1 cellular context compared by ENCODE assay signal in the genomic region with DNA sequence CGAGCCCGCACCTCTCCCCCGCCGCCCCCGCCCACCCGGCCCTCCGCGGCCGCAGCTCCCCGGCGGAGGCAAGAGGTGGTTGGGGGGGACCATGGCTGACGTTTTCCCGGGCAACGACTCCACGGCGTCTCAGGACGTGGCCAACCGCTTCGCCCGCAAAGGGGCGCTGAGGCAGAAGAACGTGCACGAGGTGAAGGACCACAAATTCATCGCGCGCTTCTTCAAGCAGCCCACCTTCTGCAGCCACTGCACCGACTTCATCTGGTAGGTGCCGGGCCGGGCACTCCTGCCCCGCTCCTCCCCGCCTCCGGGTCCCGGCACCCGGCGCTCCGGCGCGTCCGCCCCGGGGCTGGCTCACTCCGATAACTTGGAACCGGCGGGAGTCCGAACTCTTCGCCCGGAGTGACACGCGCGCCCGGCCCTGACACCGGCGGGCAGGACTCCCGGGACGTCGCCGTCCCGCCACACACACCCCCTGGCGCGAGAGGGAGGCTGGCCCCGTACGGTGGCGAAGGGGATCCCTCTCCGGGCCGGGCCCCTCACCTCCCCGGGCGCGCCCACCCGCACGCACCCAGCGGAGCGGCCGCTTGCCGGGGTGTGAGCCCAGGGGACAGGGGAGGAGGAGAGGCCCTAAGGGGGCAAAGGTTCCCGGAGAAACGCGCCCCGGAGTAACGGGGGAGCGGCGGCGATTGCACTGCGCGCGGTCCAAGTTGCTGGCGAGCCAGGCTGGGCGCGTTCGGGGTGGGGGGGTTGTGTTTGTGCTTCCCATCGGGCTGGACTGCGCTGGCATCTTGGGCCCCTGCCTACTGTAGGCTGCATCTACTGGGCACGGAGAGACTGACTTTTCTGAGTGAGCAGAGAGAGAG.
TF ChIP-seq lines count a peak whose summit lies in the region.

No MANE protein-coding gene starts in this region.

TF ChIP-seq in HEK293, 187 proteins besides CTCF, POLR2A, EP300 and RAD21 (continued from another document and continues in another):
- TF ChIP-seq KLF16 (tag by site-specific recombination; IDR thresholded peaks at IDR 0.05) (peak; percentile 11), ZIC2 (tag by site-specific recombination; IDR thresholded peaks at IDR 0.05) (peak; percentile 96), SP3 (tag by site-specific recombination; IDR thresholded peaks at IDR 0.05) (peak; percentile 11; the same call in 1 of the 2 replicates), ZNF354C (tag by site-specific recombination; IDR thresholded peaks at IDR 0.05; ENCODE audit: borderline replicate concordance, low read depth) (no peak), KLF8 (tag by site-specific recombination; IDR thresholded peaks at IDR 0.05) (peak; percentile 53; the same call in 1 of the 2 replicates), ZBTB7A (tag by site-specific recombination; IDR thresholded peaks at IDR 0.05; ENCODE audit: low read depth) (0 out of 2 replicates have a peak, but pooled peaks have one; percentile 15), ZNF48 (tag by site-specific recombination; IDR thresholded peaks at IDR 0.05) (no peak), ZNF677 (tag by site-specific recombination; IDR thresholded peaks at IDR 0.05) (no peak), ZBTB17 (tag by site-specific recombination; IDR thresholded peaks at IDR 0.05) (peak; percentile 76; the same call in 1 of the 2 replicates), MZF1 (tag by site-specific recombination; IDR thresholded peaks at IDR 0.05; ENCODE audit: borderline replicate concordance) (peak; percentile 20; the same call in 1 of the 2 replicates), ZNF202 (tag by site-specific recombination; IDR thresholded peaks at IDR 0.05; ENCODE audit: borderline replicate concordance) (0 out of 2 replicates have a peak, but pooled peaks have one; percentile 26), GLIS1 (tag by site-specific recombination; IDR thresholded peaks at IDR 0.05) (peak; percentile 92), ZNF629 (tag by site-specific recombination; IDR thresholded peaks at IDR 0.05) (0 out of 2 replicates have a peak, but pooled peaks have one; percentile 18), ZNF2 (tag by site-specific recombination; IDR thresholded peaks at IDR 0.05) (peak; percentile 54; the same call in 1 of the 2 replicates), ZNF132 (tag by site-specific recombination; IDR thresholded peaks at IDR 0.05; ENCODE audit: borderline replicate concordance) (no peak), YY1 (tag by site-specific recombination; IDR thresholded peaks at IDR 0.05) (peak; percentile 46; the same call in 1 of the 2 replicates), ZFP37 (tag by site-specific recombination; IDR thresholded peaks at IDR 0.05) (peak; percentile 54; the same call in 1 of the 2 replicates), ZNF600 (tag by site-specific recombination; IDR thresholded peaks at IDR 0.05) (peak; percentile 55), GLIS2 (tag by site-specific recombination; IDR thresholded peaks at IDR 0.05) (peak; percentile 98), REPIN1 (tag by site-specific recombination; IDR thresholded peaks at IDR 0.05; ENCODE audit: low read depth) (peak; percentile 23; the same call in 1 of the 2 replicates), ZNF394 (tag by site-specific recombination; IDR thresholded peaks at IDR 0.05; ENCODE audit: borderline replicate concordance) (no peak), ZBTB20 (tag by site-specific recombination; IDR thresholded peaks at IDR 0.05) (peak; percentile 82), ZNF335 (tag by site-specific recombination; conservative IDR thresholded peaks at IDR 0.05) (peak; percentile 67), GLI4 (tag by site-specific recombination; IDR thresholded peaks at IDR 0.05) (peak; percentile 19; the same call in 1 of the 2 replicates), KLF9 (tag by site-specific recombination; IDR thresholded peaks at IDR 0.05; ENCODE audit: low read depth) (peak; percentile 77), ZNF530 (tag by site-specific recombination; IDR thresholded peaks at IDR 0.05; ENCODE audit: low read depth) (no peak), ZNF10 (tag by site-specific recombination; IDR thresholded peaks at IDR 0.05) (peak; percentile 38; the same call in 1 of the 2 replicates), ZEB2 (tag by site-specific recombination; IDR thresholded peaks at IDR 0.05) (peak; percentile 54), ZXDB (tag by site-specific recombination; IDR thresholded peaks at IDR 0.05) (peak; percentile 90), ZSCAN23 (tag by site-specific recombination; IDR thresholded peaks at IDR 0.05) (0 out of 2 replicates have a peak, but pooled peaks have one; percentile 22), YY2 (tag by site-specific recombination; IDR thresholded peaks at IDR 0.05) (no peak), KLF10 (tag by site-specific recombination; IDR thresholded peaks at IDR 0.05) (peak; percentile 79), ZNF660 (tag by site-specific recombination; IDR thresholded peaks at IDR 0.05) (0 out of 2 replicates have a peak, but pooled peaks have one; percentile 10), ZFHX2 (tag by site-specific recombination; conservative IDR thresholded peaks at IDR 0.05) (peak; percentile 12; the same call in 1 of the 2 replicates), ZNF274 (IDR thresholded peaks at IDR 0.05; ENCODE audit: low read length) (no peak), ZNF274 (tag by site-specific recombination; IDR thresholded peaks at IDR 0.05; ENCODE audit: borderline replicate concordance) (no peak), SP7 (tag by site-specific recombination; IDR thresholded peaks at IDR 0.05) (peak; percentile 48; the same call in 1 of the 2 replicates), ZNF324 (tag by site-specific recombination; IDR thresholded peaks at IDR 0.05) (0 out of 2 replicates have a peak, but pooled peaks have one; percentile 42), ZNF561 (tag by site-specific recombination; IDR thresholded peaks at IDR 0.05; ENCODE audit: borderline replicate concordance) (peak; percentile 53; the same call in 1 of the 2 replicates)
- TF ChIP-seq, protein P1, sequence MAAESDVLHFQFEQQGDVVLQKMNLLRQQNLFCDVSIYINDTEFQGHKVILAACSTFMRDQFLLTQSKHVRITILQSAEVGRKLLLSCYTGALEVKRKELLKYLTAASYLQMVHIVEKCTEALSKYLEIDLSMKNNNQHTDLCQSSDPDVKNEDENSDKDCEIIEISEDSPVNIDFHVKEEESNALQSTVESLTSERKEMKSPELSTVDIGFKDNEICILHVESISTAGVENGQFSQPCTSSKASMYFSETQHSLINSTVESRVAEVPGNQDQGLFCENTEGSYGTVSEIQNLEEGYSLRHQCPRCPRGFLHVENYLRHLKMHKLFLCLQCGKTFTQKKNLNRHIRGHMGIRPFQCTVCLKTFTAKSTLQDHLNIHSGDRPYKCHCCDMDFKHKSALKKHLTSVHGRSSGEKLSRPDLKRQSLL (tag by site-specific recombination; IDR thresholded peaks at IDR 0.05) = 0 out of 2 replicates have a peak, but pooled peaks have one; percentile 5
- TF ChIP-seq, protein P2, sequence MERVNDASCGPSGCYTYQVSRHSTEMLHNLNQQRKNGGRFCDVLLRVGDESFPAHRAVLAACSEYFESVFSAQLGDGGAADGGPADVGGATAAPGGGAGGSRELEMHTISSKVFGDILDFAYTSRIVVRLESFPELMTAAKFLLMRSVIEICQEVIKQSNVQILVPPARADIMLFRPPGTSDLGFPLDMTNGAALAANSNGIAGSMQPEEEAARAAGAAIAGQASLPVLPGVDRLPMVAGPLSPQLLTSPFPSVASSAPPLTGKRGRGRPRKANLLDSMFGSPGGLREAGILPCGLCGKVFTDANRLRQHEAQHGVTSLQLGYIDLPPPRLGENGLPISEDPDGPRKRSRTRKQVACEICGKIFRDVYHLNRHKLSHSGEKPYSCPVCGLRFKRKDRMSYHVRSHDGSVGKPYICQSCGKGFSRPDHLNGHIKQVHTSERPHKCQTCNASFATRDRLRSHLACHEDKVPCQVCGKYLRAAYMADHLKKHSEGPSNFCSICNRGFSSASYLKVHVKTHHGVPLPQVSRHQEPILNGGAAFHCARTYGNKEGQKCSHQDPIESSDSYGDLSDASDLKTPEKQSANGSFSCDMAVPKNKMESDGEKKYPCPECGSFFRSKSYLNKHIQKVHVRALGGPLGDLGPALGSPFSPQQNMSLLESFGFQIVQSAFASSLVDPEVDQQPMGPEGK (tag by site-specific recombination; IDR thresholded peaks at IDR 0.05) = peak; percentile 62; the same call in 1 of the 2 replicates
- TF ChIP-seq, protein P3, sequence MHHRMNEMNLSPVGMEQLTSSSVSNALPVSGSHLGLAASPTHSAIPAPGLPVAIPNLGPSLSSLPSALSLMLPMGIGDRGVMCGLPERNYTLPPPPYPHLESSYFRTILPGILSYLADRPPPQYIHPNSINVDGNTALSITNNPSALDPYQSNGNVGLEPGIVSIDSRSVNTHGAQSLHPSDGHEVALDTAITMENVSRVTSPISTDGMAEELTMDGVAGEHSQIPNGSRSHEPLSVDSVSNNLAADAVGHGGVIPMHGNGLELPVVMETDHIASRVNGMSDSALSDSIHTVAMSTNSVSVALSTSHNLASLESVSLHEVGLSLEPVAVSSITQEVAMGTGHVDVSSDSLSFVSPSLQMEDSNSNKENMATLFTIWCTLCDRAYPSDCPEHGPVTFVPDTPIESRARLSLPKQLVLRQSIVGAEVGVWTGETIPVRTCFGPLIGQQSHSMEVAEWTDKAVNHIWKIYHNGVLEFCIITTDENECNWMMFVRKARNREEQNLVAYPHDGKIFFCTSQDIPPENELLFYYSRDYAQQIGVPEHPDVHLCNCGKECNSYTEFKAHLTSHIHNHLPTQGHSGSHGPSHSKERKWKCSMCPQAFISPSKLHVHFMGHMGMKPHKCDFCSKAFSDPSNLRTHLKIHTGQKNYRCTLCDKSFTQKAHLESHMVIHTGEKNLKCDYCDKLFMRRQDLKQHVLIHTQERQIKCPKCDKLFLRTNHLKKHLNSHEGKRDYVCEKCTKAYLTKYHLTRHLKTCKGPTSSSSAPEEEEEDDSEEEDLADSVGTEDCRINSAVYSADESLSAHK (tag by site-specific recombination; IDR thresholded peaks at IDR 0.05) = peak; percentile 76; the same call in 1 of the 2 replicates
- TF ChIP-seq, protein P4, sequence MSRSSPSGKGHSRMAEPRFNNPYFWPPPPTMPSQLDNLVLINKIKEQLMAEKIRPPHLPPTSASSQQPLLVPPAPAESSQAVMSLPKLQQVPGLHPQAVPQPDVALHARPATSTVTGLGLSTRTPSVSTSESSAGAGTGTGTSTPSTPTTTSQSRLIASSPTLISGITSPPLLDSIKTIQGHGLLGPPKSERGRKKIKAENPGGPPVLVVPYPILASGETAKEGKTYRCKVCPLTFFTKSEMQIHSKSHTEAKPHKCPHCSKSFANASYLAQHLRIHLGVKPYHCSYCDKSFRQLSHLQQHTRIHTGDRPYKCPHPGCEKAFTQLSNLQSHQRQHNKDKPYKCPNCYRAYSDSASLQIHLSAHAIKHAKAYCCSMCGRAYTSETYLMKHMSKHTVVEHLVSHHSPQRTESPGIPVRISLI (tag by site-specific recombination; IDR thresholded peaks at IDR 0.05) = no peak
- TF ChIP-seq, protein P5, sequence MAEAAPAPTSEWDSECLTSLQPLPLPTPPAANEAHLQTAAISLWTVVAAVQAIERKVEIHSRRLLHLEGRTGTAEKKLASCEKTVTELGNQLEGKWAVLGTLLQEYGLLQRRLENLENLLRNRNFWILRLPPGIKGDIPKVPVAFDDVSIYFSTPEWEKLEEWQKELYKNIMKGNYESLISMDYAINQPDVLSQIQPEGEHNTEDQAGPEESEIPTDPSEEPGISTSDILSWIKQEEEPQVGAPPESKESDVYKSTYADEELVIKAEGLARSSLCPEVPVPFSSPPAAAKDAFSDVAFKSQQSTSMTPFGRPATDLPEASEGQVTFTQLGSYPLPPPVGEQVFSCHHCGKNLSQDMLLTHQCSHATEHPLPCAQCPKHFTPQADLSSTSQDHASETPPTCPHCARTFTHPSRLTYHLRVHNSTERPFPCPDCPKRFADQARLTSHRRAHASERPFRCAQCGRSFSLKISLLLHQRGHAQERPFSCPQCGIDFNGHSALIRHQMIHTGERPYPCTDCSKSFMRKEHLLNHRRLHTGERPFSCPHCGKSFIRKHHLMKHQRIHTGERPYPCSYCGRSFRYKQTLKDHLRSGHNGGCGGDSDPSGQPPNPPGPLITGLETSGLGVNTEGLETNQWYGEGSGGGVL (tag by site-specific recombination; IDR thresholded peaks at IDR 0.05) = peak; percentile 47; the same call in 1 of the 2 replicates
- TF ChIP-seq, protein P6, sequence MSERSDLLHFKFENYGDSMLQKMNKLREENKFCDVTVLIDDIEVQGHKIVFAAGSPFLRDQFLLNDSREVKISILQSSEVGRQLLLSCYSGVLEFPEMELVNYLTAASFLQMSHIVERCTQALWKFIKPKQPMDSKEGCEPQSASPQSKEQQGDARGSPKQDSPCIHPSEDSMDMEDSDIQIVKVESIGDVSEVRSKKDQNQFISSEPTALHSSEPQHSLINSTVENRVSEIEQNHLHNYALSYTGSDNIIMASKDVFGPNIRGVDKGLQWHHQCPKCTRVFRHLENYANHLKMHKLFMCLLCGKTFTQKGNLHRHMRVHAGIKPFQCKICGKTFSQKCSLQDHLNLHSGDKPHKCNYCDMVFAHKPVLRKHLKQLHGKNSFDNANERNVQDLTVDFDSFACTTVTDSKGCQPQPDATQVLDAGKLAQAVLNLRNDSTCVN (tag by site-specific recombination; optimal IDR thresholded peaks at IDR 0.05) = peak; percentile 96
- TF ChIP-seq, protein P7, sequence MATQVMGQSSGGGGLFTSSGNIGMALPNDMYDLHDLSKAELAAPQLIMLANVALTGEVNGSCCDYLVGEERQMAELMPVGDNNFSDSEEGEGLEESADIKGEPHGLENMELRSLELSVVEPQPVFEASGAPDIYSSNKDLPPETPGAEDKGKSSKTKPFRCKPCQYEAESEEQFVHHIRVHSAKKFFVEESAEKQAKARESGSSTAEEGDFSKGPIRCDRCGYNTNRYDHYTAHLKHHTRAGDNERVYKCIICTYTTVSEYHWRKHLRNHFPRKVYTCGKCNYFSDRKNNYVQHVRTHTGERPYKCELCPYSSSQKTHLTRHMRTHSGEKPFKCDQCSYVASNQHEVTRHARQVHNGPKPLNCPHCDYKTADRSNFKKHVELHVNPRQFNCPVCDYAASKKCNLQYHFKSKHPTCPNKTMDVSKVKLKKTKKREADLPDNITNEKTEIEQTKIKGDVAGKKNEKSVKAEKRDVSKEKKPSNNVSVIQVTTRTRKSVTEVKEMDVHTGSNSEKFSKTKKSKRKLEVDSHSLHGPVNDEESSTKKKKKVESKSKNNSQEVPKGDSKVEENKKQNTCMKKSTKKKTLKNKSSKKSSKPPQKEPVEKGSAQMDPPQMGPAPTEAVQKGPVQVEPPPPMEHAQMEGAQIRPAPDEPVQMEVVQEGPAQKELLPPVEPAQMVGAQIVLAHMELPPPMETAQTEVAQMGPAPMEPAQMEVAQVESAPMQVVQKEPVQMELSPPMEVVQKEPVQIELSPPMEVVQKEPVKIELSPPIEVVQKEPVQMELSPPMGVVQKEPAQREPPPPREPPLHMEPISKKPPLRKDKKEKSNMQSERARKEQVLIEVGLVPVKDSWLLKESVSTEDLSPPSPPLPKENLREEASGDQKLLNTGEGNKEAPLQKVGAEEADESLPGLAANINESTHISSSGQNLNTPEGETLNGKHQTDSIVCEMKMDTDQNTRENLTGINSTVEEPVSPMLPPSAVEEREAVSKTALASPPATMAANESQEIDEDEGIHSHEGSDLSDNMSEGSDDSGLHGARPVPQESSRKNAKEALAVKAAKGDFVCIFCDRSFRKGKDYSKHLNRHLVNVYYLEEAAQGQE (tag by site-specific recombination; IDR thresholded peaks at IDR 0.05) = peak; percentile 40; the same call in 1 of the 2 replicates
